In genomic region chr3:21587894-21588293, GRCh38 we compare ENCODE assay signal across 22 cellular contexts.
A peak's percentile ranks its signal among the peaks of the same experiment; 100 is the strongest.
DNase-seq lines count a peak whose midpoint lies in the region; ATAC-seq, FAIRE-seq and TF ChIP-seq lines count a peak whose summit lies in the region.
"Had no signal": no experiment of that assay in that cellular context is flagged by ENCODE, and none has a peak within 500 bp of the region (broad histone marks: within the 10 kb centered on the region; RNA-seq: fewer than 3 reads in every experiment).

No MANE protein-coding gene starts in this region.

- H2AFZ ChIP-seq in SK-N-SH (ENCODE audit: low read depth) = no peak overlapping the region
- H2AFZ ChIP-seq in K562 (ENCODE audit: low read depth, low read length) = no peak overlapping the region
- H2AFZ ChIP-seq: GM23338 had no signal

- H3K9ac ChIP-seq in SK-N-SH = no peak overlapping the region
- H3K9ac ChIP-seq in K562 (ENCODE audit: insufficient read depth in 1 of 2, low read depth in 2 of 2, low read length in 2 of 2) = no peak overlapping the region
- H3K9ac ChIP-seq: BLaER1 treated with 17β-estradiol and CSF1 and Interleukin-3, amounts not matched to agents 10 nM and 100 nM had no signal

- in situ Hi-C loops in K562 (cut with MboI) = no loop called here

- H3K4me3 Mint-ChIP-seq in T-helper 2 cell treated with Interferon-gamma antibody and Interleukin-4, amounts not matched to agents 5 μg/mL and 100 μg/mL, for 36 hours = no peak overlapping the region
- H3K4me3 Mint-ChIP-seq: CD4-positive, alpha-beta memory T cell; GM23338; H9 had no signal

- TF ChIP-seq CTCF in SK-N-SH (IDR thresholded peaks at IDR 0.05) = no peak
- no peak for TF ChIP-seq CTCF in K562 (IDR thresholded peaks at IDR 0.05 in 2 of 3, conservative IDR thresholded peaks at IDR 0.05 in 1 of 3; ENCODE audit: insufficient read depth in 2 of 3, low read depth in 1 of 3, low read length in 3 of 3)
- no peak for TF ChIP-seq CTCF in fibroblast of the aortic adventitia (IDR thresholded peaks at IDR 0.05; ENCODE audit: insufficient read depth, low read length)
- TF ChIP-seq CTCF in D721Med (IDR thresholded peaks at IDR 0.05; ENCODE audit: insufficient read depth, missing control alignments) = no peak

- no peak overlapping the region for H3K4me2 ChIP-seq in SK-N-SH
- no peak overlapping the region for H3K4me2 ChIP-seq in K562 (ENCODE audit: insufficient read depth, low read length)
- H3K4me2 ChIP-seq: BLaER1 treated with 17β-estradiol and CSF1 and Interleukin-3, amounts not matched to agents 10 nM and 100 nM; GM23338 had no signal

- H3K27me3 Mint-ChIP-seq in T-helper 2 cell treated with Interferon-gamma antibody and Interleukin-4, amounts not matched to agents 5 μg/mL and 100 μg/mL, for 36 hours (ENCODE audit: low read depth) = no peaks in the 10 kb centered on the region
- H3K27me3 Mint-ChIP-seq: CD4-positive, alpha-beta memory T cell had no signal

- no peak for TF ChIP-seq POLR2A in K562 (conservative IDR thresholded peaks at IDR 0.05)

- no peaks in the 10 kb centered on the region for H3K4me1 Mint-ChIP-seq in T-helper 2 cell treated with Interferon-gamma antibody and Interleukin-4, amounts not matched to agents 5 μg/mL and 100 μg/mL, for 36 hours (ENCODE audit: low read depth)
- H3K4me1 Mint-ChIP-seq: CD4-positive, alpha-beta memory T cell; GM23338; H9 had no signal

- intact Hi-C loops in K562 (cut with micrococcal nuclease) = no loop called here
- intact Hi-C loops in head of caudate nucleus (cut with DNase I) = no loop called here

- no TSS peak for BruUV-seq in K562 (replicated peaks; lab: Mats Ljungman, UMichigan)

- H3K4me1 ChIP-seq in SK-N-SH (ENCODE audit: control insufficient read depth in 1 of 2, insufficient read depth in 2 of 2, low read depth in 1 of 2, low read length in 1 of 2) = no peaks in the 10 kb centered on the region; a peak in 2 of 4 replicates
- no peaks in the 10 kb centered on the region for H3K4me1 ChIP-seq in K562 (replicated peaks in 1 of 2; ENCODE audit: control insufficient read depth in 2 of 2, insufficient read depth in 2 of 2, low read length in 2 of 2)
- H3K4me1 ChIP-seq: BE2C; BLaER1 treated with 17β-estradiol and CSF1 and Interleukin-3, amounts not matched to agents 10 nM and 100 nM had no signal

- peaks cover 10% of the 10 kb centered on the region for H3K9me3 Mint-ChIP-seq in T-helper 2 cell treated with Interferon-gamma antibody and Interleukin-4, amounts not matched to agents 5 μg/mL and 100 μg/mL, for 36 hours
- H3K9me3 Mint-ChIP-seq: GM23338, H9 had no signal

- H3K27ac Mint-ChIP-seq in T-helper 2 cell treated with Interferon-gamma antibody and Interleukin-4, amounts not matched to agents 5 μg/mL and 100 μg/mL, for 36 hours = no peak overlapping the region
- H3K27ac Mint-ChIP-seq: CD4-positive, alpha-beta memory T cell; GM23338; H9 had no signal

- DNase-seq in SK-N-SH (peak; percentile 43), K562 (ENCODE audit: extremely low read depth in 1 of 4, low spot score in 3 of 4) (peak in 1 of 4 experiments; percentile 9), fibroblast of the aortic adventitia (ENCODE audit: low read depth) (peak; percentile 3), amygdala (lab: John Stamatoyannopoulos, UW) (no peak), head of caudate nucleus (no peak), D721Med (ENCODE audit: insufficient read length, low spot score) (no peak)
- DNase-seq in T-helper 2 cell treated with Interferon-gamma antibody and Interleukin-4, amounts not matched to agents 5 μg/mL and 100 μg/mL, for 36 hours (ENCODE audit: low spot score) = no peak
- DNase-seq: AML-193, BE2C, Calu3, COR-L47, DMS153, DND-41, H9 had no signal

- FAIRE-seq in K562 (lab: Jason Lieb, UNC) = no peak
- FAIRE-seq in D721Med (lab: Jason Lieb, UNC) = no peak
- FAIRE-seq: GM12892, GM19239 had no signal

- H3K9me3 ChIP-seq in SK-N-SH (no peaks in the 10 kb centered on the region), K562 (replicated peaks; ENCODE audit: control insufficient read depth, insufficient read depth, low read depth, low read length) (no peaks in the 10 kb centered on the region)
- H3K9me3 ChIP-seq: BE2C; BLaER1 treated with 17β-estradiol and CSF1 and Interleukin-3, amounts not matched to agents 10 nM and 100 nM had no signal

- H3K27ac ChIP-seq in SK-N-SH (ENCODE audit: low read depth in 2 of 2, low read length in 1 of 2) = peak overlapping the region in 1 of 2 experiments; percentile 56; a peak in 1 of 4 replicates
- H3K27ac ChIP-seq in K562 (ENCODE audit: extremely low read depth, low read depth, low read length) = no peak overlapping the region
- H3K27ac ChIP-seq: 22Rv1; BLaER1 treated with 17β-estradiol and CSF1 and Interleukin-3, amounts not matched to agents 10 nM and 100 nM had no signal

- no peaks in the 10 kb centered on the region for H3K9me1 ChIP-seq in K562 (ENCODE audit: control insufficient read depth, insufficient read depth, low read length)

- POLR2A ChIA-PET in SK-N-SH (lab: Yijun Ruan, JAX) (no interaction called here), K562 (lab: Yijun Ruan, JAX) (no interaction called here)

- H3K9me2 ChIP-seq in SK-N-SH = no peaks in the 10 kb centered on the region

- 3% methylated on average over 1 of the region's 1 CpG for WGBS in SK-N-SH (ENCODE audit: low lambda C conversion rate)
- 0% methylated on average over 1 of the region's 1 CpG for WGBS in K562 (ENCODE audit: insufficient coverage, low coverage, missing lambda C conversion rate)

- H4K20me1 ChIP-seq in SK-N-SH (ENCODE audit: insufficient read depth) (no peaks in the 10 kb centered on the region), K562 (replicated peaks; ENCODE audit: control insufficient read depth, insufficient read depth, low read length) (no peaks in the 10 kb centered on the region)
- H4K20me1 ChIP-seq: BLaER1 treated with 17β-estradiol and CSF1 and Interleukin-3, amounts not matched to agents 10 nM and 100 nM had no signal

- H3K79me2 ChIP-seq in SK-N-SH (ENCODE audit: insufficient read depth) (no peaks in the 10 kb centered on the region), K562 (ENCODE audit: control insufficient read depth, insufficient read depth, low read length) (no peaks in the 10 kb centered on the region; the same call in 2 of the 3 replicates)

- no peak overlapping the region for H3K4me3 ChIP-seq in SK-N-SH (ENCODE audit: low read depth in 2 of 2, low read length in 1 of 2)
- H3K4me3 ChIP-seq in K562 = no peak overlapping the region
- no peak overlapping the region for H3K4me3 ChIP-seq in fibroblast of the aortic adventitia (ENCODE audit: low read depth, low read length)
- H3K4me3 ChIP-seq: BLaER1 treated with 17β-estradiol and CSF1 and Interleukin-3, amounts not matched to agents 10 nM and 100 nM; GM23338 had no signal

- CTCF ChIA-PET in SK-N-SH (lab: Yijun Ruan, JAX) (no interaction called here), K562 (lab: Yijun Ruan, JAX; ENCODE audit: low intra/inter-chr PET ratio) (no interaction called here)

- H3F3A ChIP-seq in SK-N-SH (replicated peaks; ENCODE audit: insufficient read depth) = no peaks in the 10 kb centered on the region

- TF ChIP-seq EP300 in SK-N-SH (IDR thresholded peaks at IDR 0.05; ENCODE audit: borderline replicate concordance in 1 of 2, low read depth in 1 of 2, low read length in 1 of 2) (peak in 1 of 2 experiments; percentile 54; a peak in 1 of 4 replicates), K562 (IDR thresholded peaks at IDR 0.05; ENCODE audit: low read length) (no peak)

- H3K36me3 Mint-ChIP-seq in T-helper 2 cell treated with Interferon-gamma antibody and Interleukin-4, amounts not matched to agents 5 μg/mL and 100 μg/mL, for 36 hours (ENCODE audit: low read depth) = no peaks in the 10 kb centered on the region
- H3K36me3 Mint-ChIP-seq: CD4-positive, alpha-beta memory T cell had no signal

- H3K27me3 ChIP-seq in SK-N-SH (ENCODE audit: insufficient read depth) (no peaks in the 10 kb centered on the region), K562 (ENCODE audit: control insufficient read depth in 2 of 2, insufficient read depth in 2 of 2, low read length in 2 of 2) (no peaks in the 10 kb centered on the region)
- H3K27me3 ChIP-seq: BE2C; BLaER1 treated with 17β-estradiol and CSF1 and Interleukin-3, amounts not matched to agents 10 nM and 100 nM had no signal

- TF ChIP-seq RAD21 in SK-N-SH (IDR thresholded peaks at IDR 0.05; ENCODE audit: low read length) = no peak
- TF ChIP-seq RAD21 in K562 (CRISPR knock-in tag; conservative IDR thresholded peaks at IDR 0.05 in 1 of 2, IDR thresholded peaks at IDR 0.05 in 1 of 2) = no peak

- H3K36me3 ChIP-seq in SK-N-SH (replicated peaks in 1 of 2; ENCODE audit: control insufficient read depth in 1 of 2, insufficient read depth in 2 of 2, low read length in 1 of 2) = no peaks in the 10 kb centered on the region
- H3K36me3 ChIP-seq in K562 (ENCODE audit: control insufficient read depth, insufficient read depth, low read length) = peaks cover 2% of the 10 kb centered on the region; the same call in 1 of the 3 replicates
- H3K36me3 ChIP-seq: BE2C had no signal

- ATAC-seq in SK-N-SH treated with all-trans-retinoic acid at 6 μM for 48 hours (no peak; the same call in 2 of the 3 replicates), K562 (peak; percentile 63; the same call in 2 of the 3 replicates)
- ATAC-seq: GM23338, HCT116 had no signal

TF ChIP-seq in SK-N-SH treated with all-trans-retinoic acid at 6 μM for 48 hours, 23 proteins besides CTCF, POLR2A, EP300 and RAD21 (continues in another document):
- TF ChIP-seq ZFP3 (CRISPR knock-in tag; IDR thresholded peaks at IDR 0.05) (no peak), ISL1 (CRISPR knock-in tag; IDR thresholded peaks at IDR 0.05) (no peak), BACH2 (CRISPR knock-in tag; IDR thresholded peaks at IDR 0.05; ENCODE audit: borderline replicate concordance) (no peak)

TF ChIP-seq in K562, 482 proteins besides CTCF, POLR2A, EP300 and RAD21 (continues in another document):
- TF ChIP-seq CBX3 (IDR thresholded peaks at IDR 0.05; ENCODE audit: borderline replicate concordance in 1 of 2, low read length in 2 of 2) = no peak
- TF ChIP-seq ETS1 (conservative IDR thresholded peaks at IDR 0.05; ENCODE audit: control insufficient read depth, low read depth, low read length) = no peak
- no peak for TF ChIP-seq ZNF561 (CRISPR knock-in tag; conservative IDR thresholded peaks at IDR 0.05)
- TF ChIP-seq ARID1B (IDR thresholded peaks at IDR 0.05) = peak; percentile 10; the same call in 1 of the 2 replicates

Comparison
In these comparisons a context has a peak if more than half of its experiments do, and no peak if none do; other contexts are left out.
1. DNase-seq: peak in SK-N-SH (single experiment) and fibroblast of the aortic adventitia (single experiment); none in amygdala (0 of 56), T-helper 2 cell treated with Interferon-gamma antibody and Interleukin-4, amounts not matched to agents 5 μg/mL and 100 μg/mL, for 36 hours (single experiment), head of caudate nucleus (0 of 42) and D721Med (single experiment).
2. Of the 27 proteins assayed by ChIP-seq in both K562 and SK-N-SH: peak only in K562: none; only in SK-N-SH: CHD2, GATA2 and RCOR1; in both: none; in neither: 23; mixed calls (peak in some experiments, not most) for 1.